Comparison of ENCODE assay signal across 22 cellular contexts in the genomic region with DNA sequence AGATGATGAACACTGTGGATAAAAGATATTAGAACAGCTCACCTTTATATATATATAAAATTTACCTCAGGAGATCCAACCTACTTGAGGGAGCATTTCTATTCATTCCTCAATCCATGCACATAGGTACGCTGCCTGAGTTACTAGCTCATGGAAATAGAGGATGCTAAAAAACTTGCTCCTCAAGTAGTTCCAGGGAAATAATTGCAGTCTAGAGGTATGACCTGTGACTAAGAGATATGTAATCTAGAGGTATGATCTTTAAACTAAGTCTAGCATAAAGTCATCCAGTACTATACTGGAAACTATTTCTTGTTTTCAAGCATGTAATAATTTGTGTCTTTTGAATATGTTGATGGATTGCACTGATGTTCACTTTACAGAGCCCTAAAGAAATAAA.
"Had no signal": no experiment of that assay in that cellular context is flagged by ENCODE, and none has a peak within 500 bp of the region (broad histone marks: within the 10 kb centered on the region; RNA-seq: fewer than 3 reads in every experiment).

No MANE protein-coding gene starts in this region.

- H2AFZ ChIP-seq: hepatocyte had no signal

- H3K36me3 Mint-ChIP-seq: immature natural killer cell; memory B cell; naive thymus-derived CD4-positive, alpha-beta T cell had no signal

- H3K4me3 ChIP-seq: colonic mucosa, esophagus squamous epithelium, gastroesophageal sphincter, heart left ventricle, hepatocyte, left lung, lower lobe of right lung had no signal

- DNase-seq: colonic mucosa; cortex of kidney; effector memory CD4-positive, alpha-beta T cell; erythroblast; esophagus squamous epithelium; foreskin fibroblast; heart left ventricle; hypothalamus; immature natural killer cell; left cardiac atrium; left lung; left ventricle myocardium superior; lower lobe of right lung; mesendoderm; midbrain; naive thymus-derived CD4-positive, alpha-beta T cell had no signal

- H3K27me3 Mint-ChIP-seq: dendritic cell treated with granulocyte-macrophage colony-stimulating factor and Interleukin-4, amounts not matched to agents 40 ng/mL and 50 ng/mL, for 4 days; naive thymus-derived CD4-positive, alpha-beta T cell had no signal

- H3K4me3 Mint-ChIP-seq: dendritic cell treated with granulocyte-macrophage colony-stimulating factor and Interleukin-4, amounts not matched to agents 40 ng/mL and 50 ng/mL, for 4 days; immature natural killer cell; memory B cell; naive thymus-derived CD4-positive, alpha-beta T cell had no signal

- H3K9me3 Mint-ChIP-seq: dendritic cell treated with granulocyte-macrophage colony-stimulating factor and Interleukin-4, amounts not matched to agents 40 ng/mL and 50 ng/mL, for 4 days; memory B cell had no signal

- H3K79me2 ChIP-seq: hepatocyte had no signal

- H3K4me2 ChIP-seq: hepatocyte had no signal

- H3K9me3 ChIP-seq: colonic mucosa, esophagus squamous epithelium, gastroesophageal sphincter, heart left ventricle, left lung, lower lobe of right lung had no signal

- H3K27ac Mint-ChIP-seq: dendritic cell treated with granulocyte-macrophage colony-stimulating factor and Interleukin-4, amounts not matched to agents 40 ng/mL and 50 ng/mL, for 4 days; immature natural killer cell; memory B cell; naive thymus-derived CD4-positive, alpha-beta T cell had no signal

- H3K4me1 Mint-ChIP-seq: immature natural killer cell; memory B cell; naive thymus-derived CD4-positive, alpha-beta T cell had no signal

- H3K4me1 ChIP-seq: colonic mucosa, esophagus squamous epithelium, gastroesophageal sphincter, heart left ventricle, left lung, lower lobe of right lung had no signal

- ATAC-seq: esophagus mucosa; gastroesophageal sphincter; heart left ventricle; left cardiac atrium; left lung; left ventricle myocardium superior; lower lobe of right lung; naive thymus-derived CD4-positive, alpha-beta T cell had no signal

- H3K36me3 ChIP-seq: colonic mucosa, esophagus squamous epithelium, gastroesophageal sphincter, heart left ventricle, left lung, lower lobe of right lung had no signal

- H3K27ac ChIP-seq: colonic mucosa, epithelial cell of prostate, esophagus squamous epithelium, gastroesophageal sphincter, heart left ventricle, hepatocyte, left lung, lower lobe of right lung had no signal

- H3K27me3 ChIP-seq: colonic mucosa, esophagus squamous epithelium, gastroesophageal sphincter, heart left ventricle, hepatocyte, left lung had no signal
